8 cellular contexts compared by ENCODE assay signal in the genomic region with DNA sequence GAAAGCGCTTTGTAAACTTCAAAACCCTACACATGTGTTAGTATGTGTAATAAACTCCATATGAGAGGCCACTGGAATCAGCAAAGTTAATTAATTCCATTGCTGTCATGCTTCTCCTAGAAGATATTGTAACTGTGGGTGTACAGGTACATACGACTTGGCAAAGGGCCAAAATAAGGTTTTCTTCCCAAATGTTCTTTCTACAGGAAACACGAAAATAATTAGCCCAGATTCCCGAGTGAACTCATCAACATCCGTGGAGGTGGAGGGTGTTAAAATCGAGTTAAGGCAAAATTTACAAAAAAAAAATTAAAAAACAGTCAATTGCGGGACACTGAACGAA. TPM values are rescaled to one million over a fixed set of nuclear protein-coding genes. Genes with fewer than 3 reads are reported as not detected.
DNase-seq lines count a peak whose midpoint lies in the region; ATAC-seq and TF ChIP-seq lines count a peak whose summit lies in the region.

No MANE protein-coding gene starts in this region.

- H3K36me3 ChIP-seq in HEK293 (ENCODE audit: control insufficient read depth in 2 of 2, insufficient read depth in 1 of 2, low read length in 2 of 2) (no peaks in the 10 kb centered on the region), PC-9 (ENCODE audit: low read depth) (peaks cover 5% of the 10 kb centered on the region; the same call in 1 of the 2 replicates)

- H3K4me3 Mint-ChIP-seq in endothelial cell (ENCODE audit: unreplicated experiment), result peak overlapping the region; percentile 96
- H3K4me3 Mint-ChIP-seq in natural killer cell treated with Interleukin-12 subunit alpha and Interleukin-12 subunit beta and Interleukin-15 and Interleukin-18, amount 100 ng/mL, for 72 hours, result peak overlapping the region; percentile 93

- no TSS peak for BruUV-seq in PC-9 (replicated peaks; lab: Mats Ljungman, UMichigan)

- H3K4me2 ChIP-seq in PC-9, result peak overlapping the region; percentile 93

- no peaks in the 10 kb centered on the region for H4K20me1 ChIP-seq in PC-9 (ENCODE audit: insufficient read depth)

- H3K9me2 ChIP-seq in PC-9 (ENCODE audit: insufficient read depth), result no peaks in the 10 kb centered on the region

- H3K4me1 ChIP-seq in HEK293 (ENCODE audit: control insufficient read depth, insufficient read depth, low read length) (no peaks in the 10 kb centered on the region), PC-9 (replicated peaks; ENCODE audit: insufficient read depth) (peaks cover 23% of the 10 kb centered on the region)

- peaks cover 17% of the 10 kb centered on the region for H3K4me1 Mint-ChIP-seq in endothelial cell (ENCODE audit: unreplicated experiment)
- peaks cover 27 to 39% of the 10 kb centered on the region in 2 donors for H3K4me1 Mint-ChIP-seq in natural killer cell treated with Interleukin-12 subunit alpha and Interleukin-12 subunit beta and Interleukin-15 and Interleukin-18, amount 100 ng/mL, for 72 hours (ENCODE audit: low read depth in 2 of 2)

- peaks cover 3% of the 10 kb centered on the region for H3K27me3 Mint-ChIP-seq in endothelial cell (ENCODE audit: unreplicated experiment)
- peaks cover 7 to 8% of the 10 kb centered on the region in 2 donors for H3K27me3 Mint-ChIP-seq in natural killer cell treated with Interleukin-12 subunit alpha and Interleukin-12 subunit beta and Interleukin-15 and Interleukin-18, amount 100 ng/mL, for 72 hours

- peak overlapping the region; percentile 99 for H2AFZ ChIP-seq in PC-9

- H3K9me3 Mint-ChIP-seq in endothelial cell (ENCODE audit: unreplicated experiment), result no peaks in the 10 kb centered on the region
- no peaks in the 10 kb centered on the region for H3K9me3 Mint-ChIP-seq in natural killer cell treated with Interleukin-12 subunit alpha and Interleukin-12 subunit beta and Interleukin-15 and Interleukin-18, amount 100 ng/mL, for 72 hours

- POLR2A ChIA-PET in HEK293 (lab: Yijun Ruan, JAX) (interaction anchor here (0.7 to 1.0 kb wide), 3 partner anchors 11 to 194 kb away, joined by 3 to 6 read pairs (median 3); a partner anchor contains a TSS), PC-9 (lab: Charles Lee; ENCODE audit: unreplicated experiment) (interaction anchor here (0.6 kb wide), 3 partner anchors 335 to 358 kb away, joined by 3 to 5 read pairs (median 4); no protein-coding TSS in a partner anchor)

- H3F3A ChIP-seq in PC-9 (ENCODE audit: insufficient read depth, low read depth), result no peaks in the 10 kb centered on the region

- no peaks in the 10 kb centered on the region for H3K9me3 ChIP-seq in HEK293 (ENCODE audit: control insufficient read depth, insufficient read depth, low read depth, low read length)
- H3K9me3 ChIP-seq in PC-9 (ENCODE audit: insufficient read depth, low read depth), result peaks cover 15% of the 10 kb centered on the region

- intact Hi-C loops in PC-9 (cut with micrococcal nuclease; ENCODE audit: unreplicated experiment), result no loop called here

- H3K27ac ChIP-seq in HEK293 (ENCODE audit: extremely low read depth, low read depth, low read length) (peak overlapping the region; percentile 94), PC-9 (peak overlapping the region; percentile 59)

- peaks cover 52% of the 10 kb centered on the region for H3K79me2 ChIP-seq in PC-9 (ENCODE audit: low read depth)

- H3K4me3 ChIP-seq in HEK293 (ENCODE audit: low read depth, low read length) (peak overlapping the region; percentile 78), PC-9 (peak overlapping the region; percentile 94)

- TF ChIP-seq CTCF in HEK293 (tag by site-specific recombination; IDR thresholded peaks at IDR 0.05), result no peak
- TF ChIP-seq CTCF in PC-9 (conservative IDR thresholded peaks at IDR 0.05), result no peak
- no peak for TF ChIP-seq CTCF in endothelial cell (IDR thresholded peaks at IDR 0.05; ENCODE audit: unreplicated experiment)

- DNase-seq in DMS53 treated with DMSO at 0.1 percent for 48 hours (lab: John Stamatoyannopoulos, UW; ENCODE audit: unreplicated experiment) (peak; percentile 55), PC-9 (no peak), endothelial cell (ENCODE audit: low spot score) (no peak), middle frontal gyrus (ENCODE audit: extremely low spot score, low spot score) (no peak), glomerular visceral epithelial cell (ENCODE audit: extremely low spot score) (no peak)
- DNase-seq in natural killer cell treated with Interleukin-12 subunit alpha and Interleukin-12 subunit beta and Interleukin-15 and Interleukin-18, amount 100 ng/mL, for 72 hours (ENCODE audit: low spot score), result no peak

- CTCF ChIA-PET in HEK293 (lab: Yijun Ruan, JAX), result no interaction called here
- CTCF ChIA-PET in PC-9 (lab: Charles Lee), result interaction anchor here (0.8 kb wide), 1 partner anchor 335 kb away, joined by 3 read pairs; no protein-coding TSS in a partner anchor

- peak overlapping the region; percentile 96 for H3K27ac Mint-ChIP-seq in endothelial cell (ENCODE audit: unreplicated experiment)
- peak overlapping the region; percentile 90 to 92 for H3K27ac Mint-ChIP-seq in natural killer cell treated with Interleukin-12 subunit alpha and Interleukin-12 subunit beta and Interleukin-15 and Interleukin-18, amount 100 ng/mL, for 72 hours

- no peaks in the 10 kb centered on the region for H3K36me3 Mint-ChIP-seq in endothelial cell (ENCODE audit: low read depth, unreplicated experiment)
- no peaks in the 10 kb centered on the region for H3K36me3 Mint-ChIP-seq in natural killer cell treated with Interleukin-12 subunit alpha and Interleukin-12 subunit beta and Interleukin-15 and Interleukin-18, amount 100 ng/mL, for 72 hours

- H3K27me3 ChIP-seq in PC-9 (ENCODE audit: insufficient read depth, low read depth), result no peaks in the 10 kb centered on the region

- ATAC-seq in natural killer cell treated with Interleukin-12 subunit alpha and Interleukin-12 subunit beta and Interleukin-15 and Interleukin-18, amount 100 ng/mL, for 72 hours, result no peak
- no peak for ATAC-seq in GM21515 (IDR thresholded peaks at IDR 0.05; ENCODE audit: unreplicated experiment)

TF ChIP-seq in HEK293, 187 proteins besides CTCF, POLR2A, EP300 and RAD21 (continues in another document):
- peak; percentile 28; the same call in 1 of the 2 replicates for TF ChIP-seq IKZF3 (tag by site-specific recombination; IDR thresholded peaks at IDR 0.05)
- TF ChIP-seq, protein P1, sequence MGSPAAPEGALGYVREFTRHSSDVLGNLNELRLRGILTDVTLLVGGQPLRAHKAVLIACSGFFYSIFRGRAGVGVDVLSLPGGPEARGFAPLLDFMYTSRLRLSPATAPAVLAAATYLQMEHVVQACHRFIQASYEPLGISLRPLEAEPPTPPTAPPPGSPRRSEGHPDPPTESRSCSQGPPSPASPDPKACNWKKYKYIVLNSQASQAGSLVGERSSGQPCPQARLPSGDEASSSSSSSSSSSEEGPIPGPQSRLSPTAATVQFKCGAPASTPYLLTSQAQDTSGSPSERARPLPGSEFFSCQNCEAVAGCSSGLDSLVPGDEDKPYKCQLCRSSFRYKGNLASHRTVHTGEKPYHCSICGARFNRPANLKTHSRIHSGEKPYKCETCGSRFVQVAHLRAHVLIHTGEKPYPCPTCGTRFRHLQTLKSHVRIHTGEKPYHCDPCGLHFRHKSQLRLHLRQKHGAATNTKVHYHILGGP (tag by site-specific recombination; IDR thresholded peaks at IDR 0.05), result no peak
- TF ChIP-seq ZNF529 (tag by site-specific recombination; IDR thresholded peaks at IDR 0.05; ENCODE audit: insufficient replicate concordance), result peak; percentile 53
- TF ChIP-seq ZSCAN30 (tag by site-specific recombination; IDR thresholded peaks at IDR 0.05), result no peak
- TF ChIP-seq GLIS1 (tag by site-specific recombination; IDR thresholded peaks at IDR 0.05), result no peak
- TF ChIP-seq, protein P2, sequence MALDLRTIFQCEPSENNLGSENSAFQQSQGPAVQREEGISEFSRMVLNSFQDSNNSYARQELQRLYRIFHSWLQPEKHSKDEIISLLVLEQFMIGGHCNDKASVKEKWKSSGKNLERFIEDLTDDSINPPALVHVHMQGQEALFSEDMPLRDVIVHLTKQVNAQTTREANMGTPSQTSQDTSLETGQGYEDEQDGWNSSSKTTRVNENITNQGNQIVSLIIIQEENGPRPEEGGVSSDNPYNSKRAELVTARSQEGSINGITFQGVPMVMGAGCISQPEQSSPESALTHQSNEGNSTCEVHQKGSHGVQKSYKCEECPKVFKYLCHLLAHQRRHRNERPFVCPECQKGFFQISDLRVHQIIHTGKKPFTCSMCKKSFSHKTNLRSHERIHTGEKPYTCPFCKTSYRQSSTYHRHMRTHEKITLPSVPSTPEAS (tag by site-specific recombination; IDR thresholded peaks at IDR 0.05), result no peak
- 0 out of 2 replicates have a peak, but pooled peaks have one; percentile 53 for TF ChIP-seq ZNF626 (tag by site-specific recombination; IDR thresholded peaks at IDR 0.05)
- peak; percentile 77; the same call in 1 of the 2 replicates for TF ChIP-seq ZNF184 (tag by site-specific recombination; IDR thresholded peaks at IDR 0.05)
- TF ChIP-seq ZFP41 (tag by site-specific recombination; IDR thresholded peaks at IDR 0.05; ENCODE audit: borderline replicate concordance), result no peak
- peak; percentile 63; the same call in 1 of the 2 replicates for TF ChIP-seq ZNF10 (tag by site-specific recombination; IDR thresholded peaks at IDR 0.05)
- TF ChIP-seq ZNF335 (tag by site-specific recombination; conservative IDR thresholded peaks at IDR 0.05), result peak; percentile 53
- TF ChIP-seq, protein P3, sequence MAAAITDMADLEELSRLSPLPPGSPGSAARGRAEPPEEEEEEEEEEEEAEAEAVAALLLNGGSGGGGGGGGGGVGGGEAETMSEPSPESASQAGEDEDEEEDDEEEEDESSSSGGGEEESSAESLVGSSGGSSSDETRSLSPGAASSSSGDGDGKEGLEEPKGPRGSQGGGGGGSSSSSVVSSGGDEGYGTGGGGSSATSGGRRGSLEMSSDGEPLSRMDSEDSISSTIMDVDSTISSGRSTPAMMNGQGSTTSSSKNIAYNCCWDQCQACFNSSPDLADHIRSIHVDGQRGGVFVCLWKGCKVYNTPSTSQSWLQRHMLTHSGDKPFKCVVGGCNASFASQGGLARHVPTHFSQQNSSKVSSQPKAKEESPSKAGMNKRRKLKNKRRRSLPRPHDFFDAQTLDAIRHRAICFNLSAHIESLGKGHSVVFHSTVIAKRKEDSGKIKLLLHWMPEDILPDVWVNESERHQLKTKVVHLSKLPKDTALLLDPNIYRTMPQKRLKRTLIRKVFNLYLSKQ (tag by site-specific recombination; IDR thresholded peaks at IDR 0.05; ENCODE audit: borderline replicate concordance), result no peak
- TF ChIP-seq ZNF239 (tag by site-specific recombination; IDR thresholded peaks at IDR 0.05), result no peak
- TF ChIP-seq ZNF350 (tag by site-specific recombination; IDR thresholded peaks at IDR 0.05), result no peak

RNA-seq across cellular contexts. Expression of a gene that starts 0.6 kb away (rescaled TPM):
- total RNA-seq in PC-9 (2021) (51.8 and 53.6 TPM in 2 replicates), endothelial cell (ENCODE audit: unreplicated experiment) (20.0 TPM)
- total RNA-seq in natural killer cell treated with Interleukin-12 subunit alpha and Interleukin-12 subunit beta and Interleukin-15 and Interleukin-18, amount 100 ng/mL, for 72 hours, result 10 to 100 TPM; 17.6 to 28.0 TPM
